Comparison of ENCODE assay signal across 1 cellular context in genomic region chr19:3556423-3556977, GRCh38.
A peak's percentile ranks its signal among the peaks of the same experiment; 100 is the strongest.
TF ChIP-seq lines count a peak whose summit lies in the region.

No MANE protein-coding gene starts in this region.

TF ChIP-seq in GM12878, 131 proteins besides CTCF, POLR2A, EP300 and RAD21:
- no peak for TF ChIP-seq CEBPB (IDR thresholded peaks at IDR 0.05; ENCODE audit: borderline replicate concordance in 1 of 2, low read depth in 2 of 2, low read length in 2 of 2)
- no peak for TF ChIP-seq POU2F2 (IDR thresholded peaks at IDR 0.05; ENCODE audit: borderline replicate concordance, low read depth, low read length)
- TF ChIP-seq EGR1 (IDR thresholded peaks at IDR 0.05; ENCODE audit: borderline replicate concordance in 1 of 2, low read depth in 2 of 2, low read length in 2 of 2): no peak
- TF ChIP-seq HDGF (IDR thresholded peaks at IDR 0.05): peak; percentile 72; the same call in 1 of the 2 replicates
- TF ChIP-seq MLLT1 (IDR thresholded peaks at IDR 0.05): 0 out of 2 replicates have a peak, but pooled peaks have one; percentile 20
- no peak for TF ChIP-seq BMI1 (IDR thresholded peaks at IDR 0.05; ENCODE audit: borderline replicate concordance)
- TF ChIP-seq TCF3 (IDR thresholded peaks at IDR 0.05; ENCODE audit: borderline replicate concordance, insufficient read depth, low read depth, low read length): no peak
- TF ChIP-seq MEF2A (IDR thresholded peaks at IDR 0.05; ENCODE audit: insufficient read depth, low read depth, low read length): no peak
